ENCODE assay signal across 25 cellular contexts in genomic region chr5:160692272-160692671, GRCh38.
"Had no signal": no experiment of that assay in that cellular context is flagged by ENCODE, and none has a peak within 500 bp of the region (broad histone marks: within the 10 kb centered on the region; RNA-seq: fewer than 3 reads in every experiment).

No MANE protein-coding gene starts in this region.

- H3K4me3 ChIP-seq: neural progenitor cell, psoas muscle, sigmoid colon, smooth muscle cell, upper lobe of right lung had no signal

- H3K36me3 ChIP-seq: neural progenitor cell, sigmoid colon, upper lobe of right lung had no signal

- DNase-seq: activated CD4-positive, alpha-beta memory T cell treated with anti-CD3 and anti-CD28 coated beads for 36 hours; activated CD4-positive, alpha-beta T cell treated with anti-CD3 and anti-CD28 coated beads, Interleukin-2, amount 10 ng/mL, durations not matched to agents 24 days and 14 days; activated CD4-positive, CD25-positive, alpha-beta regulatory T cell treated with anti-CD3 and anti-CD28 coated beads, Interleukin-2, amount 50 U/mL, for 72 hours; activated naive CD8-positive, alpha-beta T cell treated with anti-CD3 and anti-CD28 coated beads, Interleukin-2, amount 50 U/mL, for 24 hours; activated T-cell treated with anti-CD3 and anti-CD28 coated beads, Interleukin-2, amount 50 U/mL, for 48 hours; amygdala; caudate nucleus; endodermal cell; foreskin melanocyte; islet precursor cell; natural killer cell; occipital lobe; psoas muscle; sigmoid colon; stimulated activated CD4-positive, alpha-beta T cell treated with anti-CD3 and anti-CD28 coated beads, Interleukin-1b, Interleukin-23, amount 100 ng/mL, for 48 hours; stimulated activated CD4-positive, alpha-beta T cell treated with anti-CD3 and anti-CD28 coated beads, Interleukin-4, amount 100 ng/mL, for 4 hours; stimulated activated CD8-positive, alpha-beta memory T cell treated with anti-CD3 and anti-CD28 coated beads, Interleukin-4, amount 100 ng/mL, for 48 hours; stimulated activated naive CD8-positive, alpha-beta T cell treated with anti-CD3 and anti-CD28 coated beads, Interleukin-15, amount 100 ng/mL, for 72 hours; substantia nigra; T-helper 17 cell; T1000; upper lobe of right lung had no signal

- H3K4me1 ChIP-seq: neural progenitor cell, parathyroid adenoma, psoas muscle, sigmoid colon, upper lobe of right lung had no signal

- H3K9me3 ChIP-seq: psoas muscle, sigmoid colon, upper lobe of right lung had no signal

- H3K27ac ChIP-seq: neural progenitor cell, parathyroid adenoma, psoas muscle, sigmoid colon, upper lobe of right lung had no signal

- H3K27me3 ChIP-seq: neural progenitor cell, sigmoid colon, upper lobe of right lung had no signal
